8 cellular contexts compared by ENCODE assay signal in genomic region chr16:740459-740763, GRCh38. TPM values are rescaled to one million over a fixed set of nuclear protein-coding genes. Genes with fewer than 3 reads are reported as not detected.
DNase-seq lines count a peak whose midpoint lies in the region; ATAC-seq and TF ChIP-seq lines count a peak whose summit lies in the region.

No MANE protein-coding gene starts in this region.

- DNase-seq in AG10803 (ENCODE audit: low read depth) (no peak), H7 (peak; percentile 87), hepatocyte (ENCODE audit: low spot score) (no peak), NCI-H2081 treated with DMSO at 0.1 percent for 48 hours (lab: John Stamatoyannopoulos, UW) (no peak), NCI-H82 (lab: John Stamatoyannopoulos, UW) (no peak)
- no peak for DNase-seq in activated CD4-positive, alpha-beta memory T cell treated with anti-CD3 and anti-CD28 coated beads for 36 hours
- DNase-seq in stimulated activated naive B cell treated with anti-CD40 and anti-IgM and Interleukin-4, amounts not matched to agents 10 μg/mL and 1 μg/mL and 100 μg/mL, for 72 hours, result no peak

- H3K27ac ChIP-seq in hepatocyte, result peak overlapping the region; percentile 79

- ATAC-seq in stimulated activated naive B cell treated with anti-CD40 and anti-IgM and Interleukin-4, amounts not matched to agents 10 μg/mL and 1 μg/mL and 100 μg/mL, for 72 hours (replicated peaks), result peak; percentile 29 to 50
- no peak for ATAC-seq in GM21717 (IDR thresholded peaks at IDR 0.05; ENCODE audit: unreplicated experiment)

- 2% methylated on average over 19 of the region's 22 CpGs for WGBS in hepatocyte (ENCODE audit: low lambda C conversion rate, missing lambda C conversion rate)

- peaks cover 13% of the 10 kb centered on the region for H3K79me2 ChIP-seq in hepatocyte

- H3K4me1 ChIP-seq in hepatocyte (ENCODE audit: insufficient read depth), result peaks cover 11% of the 10 kb centered on the region

- peak overlapping the region; percentile 99 for H3K4me2 ChIP-seq in hepatocyte

- H3K36me3 Mint-ChIP-seq in activated CD4-positive, alpha-beta memory T cell treated with anti-CD3 and anti-CD28 coated beads for 36 hours, result peaks cover 19% of the 10 kb centered on the region
- H3K36me3 Mint-ChIP-seq in stimulated activated naive B cell treated with anti-CD40 and anti-IgM and Interleukin-4, amounts not matched to agents 10 μg/mL and 1 μg/mL and 100 μg/mL, for 72 hours, result peaks cover 15 to 22% of the 10 kb centered on the region in 2 donors

- CTCF ChIA-PET in activated CD4-positive, alpha-beta memory T cell treated with anti-CD3 and anti-CD28 coated beads for 36 hours (lab: Charles Lee), result interaction anchor here (0.7 to 3.0 kb wide), 10 partner anchors 9 to 265 kb away, joined by 3 to 21 read pairs (median 4); partner anchors contain the start of genes ANTKMT, CCDC78, HAGHL and METRN

- TF ChIP-seq CTCF in AG10803 (conservative IDR thresholded peaks at IDR 0.05; ENCODE audit: low read length) (no peak), hepatocyte (IDR thresholded peaks at IDR 0.05; ENCODE audit: poor library complexity) (no peak)

- peak overlapping the region; percentile 84 for H2AFZ ChIP-seq in hepatocyte

- H3K27me3 Mint-ChIP-seq in activated CD4-positive, alpha-beta memory T cell treated with anti-CD3 and anti-CD28 coated beads for 36 hours, result no peaks in the 10 kb centered on the region
- no peaks in the 10 kb centered on the region for H3K27me3 Mint-ChIP-seq in stimulated activated naive B cell treated with anti-CD40 and anti-IgM and Interleukin-4, amounts not matched to agents 10 μg/mL and 1 μg/mL and 100 μg/mL, for 72 hours

- no peaks in the 10 kb centered on the region for H3K9me2 ChIP-seq in hepatocyte (replicated peaks; ENCODE audit: insufficient read depth)

- H3K4me3 ChIP-seq in AG10803 (ENCODE audit: low read length), result peak overlapping the region; percentile 73
- peak overlapping the region; percentile 81 for H3K4me3 ChIP-seq in H7 (ENCODE audit: insufficient read depth, low read depth, low read length)
- peak overlapping the region; percentile 91 for H3K4me3 ChIP-seq in hepatocyte

- H3K36me3 ChIP-seq in H7 (replicated peaks; ENCODE audit: control insufficient read depth, insufficient read depth, low read length) (peaks cover 3% of the 10 kb centered on the region), hepatocyte (replicated peaks; ENCODE audit: insufficient read depth, low read depth) (no peaks in the 10 kb centered on the region)

- POLR2A ChIA-PET in activated CD4-positive, alpha-beta memory T cell treated with anti-CD3 and anti-CD28 coated beads for 36 hours (lab: Charles Lee), result interaction anchor here (1.8 to 3.6 kb wide), 2 partner anchors 12 to 19 kb away, joined by 8 to 14 read pairs; partner anchors contain the start of gene ANTKMT

- intact Hi-C loops in activated CD4-positive, alpha-beta memory T cell treated with anti-CD3 and anti-CD28 coated beads for 36 hours (cut with micrococcal nuclease), result loop anchor here (1.0 to 2.0 kb wide), 2 partner anchors 24 to 44 kb away; no protein-coding TSS in a partner anchor

- H3K4me1 Mint-ChIP-seq in activated CD4-positive, alpha-beta memory T cell treated with anti-CD3 and anti-CD28 coated beads for 36 hours (ENCODE audit: low read depth), result peaks cover 28% of the 10 kb centered on the region
- H3K4me1 Mint-ChIP-seq in stimulated activated naive B cell treated with anti-CD40 and anti-IgM and Interleukin-4, amounts not matched to agents 10 μg/mL and 1 μg/mL and 100 μg/mL, for 72 hours, result peaks cover 11 to 33% of the 10 kb centered on the region in 2 donors

- H3K9me3 ChIP-seq in hepatocyte (ENCODE audit: low read depth), result no peaks in the 10 kb centered on the region

- H3K27ac Mint-ChIP-seq in activated CD4-positive, alpha-beta memory T cell treated with anti-CD3 and anti-CD28 coated beads for 36 hours, result no peak overlapping the region
- H3K27ac Mint-ChIP-seq in stimulated activated naive B cell treated with anti-CD40 and anti-IgM and Interleukin-4, amounts not matched to agents 10 μg/mL and 1 μg/mL and 100 μg/mL, for 72 hours, result peak overlapping the region; percentile 91

- no peaks in the 10 kb centered on the region for H4K20me1 ChIP-seq in hepatocyte (ENCODE audit: insufficient read depth, poor library complexity, severe bottlenecking)

- peak overlapping the region; percentile 82 for H3K4me3 Mint-ChIP-seq in activated CD4-positive, alpha-beta memory T cell treated with anti-CD3 and anti-CD28 coated beads for 36 hours
- H3K4me3 Mint-ChIP-seq in stimulated activated naive B cell treated with anti-CD40 and anti-IgM and Interleukin-4, amounts not matched to agents 10 μg/mL and 1 μg/mL and 100 μg/mL, for 72 hours, result peak overlapping the region; percentile 84 to 89

- H3K9me3 Mint-ChIP-seq in activated CD4-positive, alpha-beta memory T cell treated with anti-CD3 and anti-CD28 coated beads for 36 hours, result no peaks in the 10 kb centered on the region
- H3K9me3 Mint-ChIP-seq in stimulated activated naive B cell treated with anti-CD40 and anti-IgM and Interleukin-4, amounts not matched to agents 10 μg/mL and 1 μg/mL and 100 μg/mL, for 72 hours, result no peaks in the 10 kb centered on the region

- H3K27me3 ChIP-seq in H7 (ENCODE audit: control insufficient read depth, insufficient read depth, low read length) (no peaks in the 10 kb centered on the region), hepatocyte (no peaks in the 10 kb centered on the region)

RNA-seq across cellular contexts. Expression of gene CIAO3, which starts 0.4 kb away (rescaled TPM):
- 42.6 and 46.1 TPM in 2 replicates for total RNA-seq in H7 (2014; rRNA removed; shearing (Covaris generic))
- 10 to 100 TPM; 31.8 to 32.2 TPM for total RNA-seq in activated CD4-positive, alpha-beta memory T cell treated with anti-CD3 and anti-CD28 coated beads for 36 hours
- 28.5 and 39.0 TPM in 2 replicates for total RNA-seq in hepatocyte
- polyA plus RNA-seq in hepatocyte, result 42.8 and 61.8 TPM in 2 replicates

RNA-seq across cellular contexts. Expression of gene HAGHL, which starts 13.5 kb away (rescaled TPM):
- 26.6 and 33.1 TPM in 2 replicates for total RNA-seq in H7 (2014; rRNA removed; shearing (Covaris generic))
- total RNA-seq in activated CD4-positive, alpha-beta memory T cell treated with anti-CD3 and anti-CD28 coated beads for 36 hours, result 10 to 100 TPM; 14.2 to 15.2 TPM
- 14.5 and 15.5 TPM in 2 replicates for total RNA-seq in hepatocyte
- polyA plus RNA-seq in hepatocyte, result 31.5 and 32.3 TPM in 2 replicates

RNA-seq across cellular contexts. Expression of gene CCDC78, which starts 14.2 kb away (rescaled TPM):
- total RNA-seq in H7 (2014; rRNA removed; shearing (Covaris generic)), result 11.3 and 21.0 TPM in 2 replicates
- 1 to 10 TPM; 3.3 to 4.2 TPM for total RNA-seq in activated CD4-positive, alpha-beta memory T cell treated with anti-CD3 and anti-CD28 coated beads for 36 hours
- 2.2 and 3.4 TPM in 2 replicates for total RNA-seq in hepatocyte
- polyA plus RNA-seq in hepatocyte, result 5.8 and 6.8 TPM in 2 replicates

RNA-seq across cellular contexts. Expression of gene ANTKMT, which starts 19.5 kb away (rescaled TPM):
- total RNA-seq in H7 (2014; rRNA removed; shearing (Covaris generic)), result 22.6 and 29.8 TPM in 2 replicates
- total RNA-seq in activated CD4-positive, alpha-beta memory T cell treated with anti-CD3 and anti-CD28 coated beads for 36 hours, result 10 to 100 TPM; 31.2 to 34.9 TPM
- 32.0 and 38.8 TPM in 2 replicates for total RNA-seq in hepatocyte
- 81.0 and 81.8 TPM in 2 replicates for polyA plus RNA-seq in hepatocyte

RNA-seq across cellular contexts. Expression of gene MSLN, which starts 20.1 kb away (rescaled TPM):
- total RNA-seq in H7 (2014; rRNA removed; shearing (Covaris generic)), result 0.15 TPM in 1 of 2 replicates, not detected in the other
- total RNA-seq in activated CD4-positive, alpha-beta memory T cell treated with anti-CD3 and anti-CD28 coated beads for 36 hours, result not detected
- 2.4 and 2.5 TPM in 2 replicates for total RNA-seq in hepatocyte
- polyA plus RNA-seq in hepatocyte, result 5.6 and 8.0 TPM in 2 replicates
